In the genomic region with DNA sequence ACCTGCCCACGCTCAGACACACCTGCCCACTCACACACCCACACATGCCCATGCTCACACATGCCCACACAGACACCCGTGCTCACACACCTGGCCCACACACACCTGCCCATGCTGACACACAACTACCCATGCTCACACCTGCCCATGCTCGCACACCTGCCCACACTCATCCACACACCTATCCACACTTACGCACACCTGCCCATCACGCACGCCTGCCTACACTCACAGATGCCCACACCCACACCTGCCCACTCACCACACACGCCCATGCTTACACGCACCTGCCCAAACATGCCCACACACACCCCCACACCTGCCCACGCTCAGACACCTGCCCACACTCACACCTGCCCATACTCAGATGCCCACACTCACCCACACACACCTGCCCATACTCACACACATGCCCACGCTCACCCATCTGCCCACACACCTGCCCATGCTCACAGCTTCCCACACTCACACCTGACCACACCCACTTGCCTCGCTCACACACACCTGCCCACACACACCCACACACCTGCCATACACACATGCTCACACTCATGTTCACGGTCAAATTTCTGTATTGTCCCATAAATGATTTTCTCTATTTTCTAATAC, we compare ENCODE assay signal across 16 cellular contexts.
"Had no signal": no experiment of that assay in that cellular context is flagged by ENCODE, and none has a peak within 500 bp of the region (broad histone marks: within the 10 kb centered on the region; RNA-seq: fewer than 3 reads in every experiment).

No MANE protein-coding gene starts in this region.

- H3K36me3 ChIP-seq: heart left ventricle, upper lobe of right lung had no signal

- H3K9me3 Mint-ChIP-seq: endodermal cell; naive thymus-derived CD8-positive, alpha-beta T cell had no signal

- H3K27ac ChIP-seq: coronary artery, heart left ventricle, upper lobe of right lung had no signal

- H3K9me3 ChIP-seq: heart left ventricle, mucosa of descending colon, upper lobe of right lung had no signal

- H3K4me3 Mint-ChIP-seq: endodermal cell; naive thymus-derived CD8-positive, alpha-beta T cell had no signal

- H3K4me3 ChIP-seq: coronary artery, heart left ventricle, mucosa of descending colon, smooth muscle cell, upper lobe of right lung had no signal

- H3K4me2 ChIP-seq: smooth muscle cell had no signal

- FAIRE-seq: endothelial cell of umbilical vein had no signal

- H3K36me3 Mint-ChIP-seq: naive thymus-derived CD8-positive, alpha-beta T cell had no signal

- H3K27ac Mint-ChIP-seq: endodermal cell; naive thymus-derived CD8-positive, alpha-beta T cell had no signal

- ATAC-seq: heart left ventricle; left lobe of liver; mucosa of descending colon; naive thymus-derived CD8-positive, alpha-beta T cell; right cardiac atrium; upper lobe of right lung had no signal

- DNase-seq: effector CD4-positive, alpha-beta T cell; endodermal cell; foreskin melanocyte; hippocampal formation; mammary epithelial cell; mucosa of descending colon; naive thymus-derived CD8-positive, alpha-beta T cell; right cardiac atrium; stimulated activated CD4-positive, alpha-beta T cell treated with anti-CD3 and anti-CD28 coated beads, Interleukin-2, amount 100 ng/mL, for 48 hours; stimulated activated naive CD4-positive, alpha-beta T cell treated with Interleukin-2 at 50 U/mL for 16 hours; upper lobe of right lung had no signal
